Comparison of ENCODE assay signal across 14 cellular contexts in the genomic region with DNA sequence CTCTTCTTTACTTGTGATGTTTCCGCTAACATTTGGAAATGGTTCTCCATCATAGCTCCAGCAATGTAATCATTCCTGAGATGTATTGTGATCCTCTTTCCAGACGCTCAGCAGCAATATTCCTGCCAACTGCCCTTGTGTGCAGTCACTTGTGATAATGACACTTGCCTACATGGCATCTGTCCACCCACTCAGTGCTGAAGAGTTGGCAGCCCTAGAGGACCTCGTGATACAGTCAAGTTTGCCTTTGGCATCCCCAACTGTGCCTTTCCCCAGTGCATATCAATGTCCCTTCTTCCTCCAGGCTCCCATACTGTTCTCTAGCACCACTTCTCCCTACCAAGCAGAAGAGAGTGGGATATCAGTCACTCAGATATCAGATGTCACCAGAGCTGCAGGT.
A peak's percentile ranks its signal among the peaks of the same experiment; 100 is the strongest.
DNase-seq lines count a peak whose midpoint lies in the region; ATAC-seq, FAIRE-seq and TF ChIP-seq lines count a peak whose summit lies in the region.
"Had no signal": no experiment of that assay in that cellular context is flagged by ENCODE, and none has a peak within 500 bp of the region (broad histone marks: within the 10 kb centered on the region; RNA-seq: fewer than 3 reads in every experiment).

No MANE protein-coding gene starts in this region.

- no peak for TF ChIP-seq POLR2A in GM12878 (IDR thresholded peaks at IDR 0.05; ENCODE audit: low read depth, low read length)

- H3K4me3 Mint-ChIP-seq in WTC11, result no peak overlapping the region
- H3K4me3 Mint-ChIP-seq: activated CD4-positive, alpha-beta T cell treated with anti-CD3 and anti-CD28 coated beads for 36 hours had no signal

- H3K79me2 ChIP-seq in SK-N-SH (ENCODE audit: insufficient read depth), result peaks cover 33% of the 10 kb centered on the region
- no peaks in the 10 kb centered on the region for H3K79me2 ChIP-seq in GM12878 (ENCODE audit: control insufficient read depth, insufficient read depth, low read length)

- SMC1A ChIA-PET in GM12878 (lab: Charles Lee; ENCODE audit: uncharacterized antibody, unreplicated experiment), result no interaction called here

- CTCF ChIA-PET in SK-N-SH (lab: Yijun Ruan, JAX) (interaction anchor here (0.8 to 3.2 kb wide), 2 partner anchors 41 to 55 kb away, joined by 3 to 16 read pairs; no protein-coding TSS in a partner anchor), GM12878 (lab: Yijun Ruan, JAX) (no interaction called here), WTC11 (lab: Charles Lee) (interaction anchor here (1.7 to 4.7 kb wide), 2 partner anchors 41 to 65 kb away, joined by 4 to 25 read pairs; a partner anchor contains a TSS)

- H3K4me3 ChIP-seq in SK-N-SH (ENCODE audit: low read depth in 2 of 2, low read length in 1 of 2), result no peak overlapping the region
- H3K4me3 ChIP-seq in GM12878, result no peak overlapping the region
- H3K4me3 ChIP-seq: MG63, pancreas had no signal

- H3K27me3 ChIP-seq in SK-N-SH (ENCODE audit: insufficient read depth) (no peaks in the 10 kb centered on the region), GM12878 (replicated peaks in 1 of 2; ENCODE audit: control insufficient read depth in 2 of 2, insufficient read depth in 2 of 2, low read length in 1 of 2) (no peaks in the 10 kb centered on the region)
- H3K27me3 ChIP-seq: MG63, pancreas had no signal

- H4K20me1 ChIP-seq in SK-N-SH (ENCODE audit: insufficient read depth) (no peaks in the 10 kb centered on the region), GM12878 (ENCODE audit: control insufficient read depth, insufficient read depth) (no peaks in the 10 kb centered on the region)

- no peaks in the 10 kb centered on the region for H3K9me3 ChIP-seq in SK-N-SH
- no peaks in the 10 kb centered on the region for H3K9me3 ChIP-seq in GM12878 (replicated peaks; ENCODE audit: control insufficient read depth, insufficient read depth, low read length)
- H3K9me3 ChIP-seq: MG63, pancreas had no signal

- no peaks in the 10 kb centered on the region for H3K27me3 Mint-ChIP-seq in WTC11 (ENCODE audit: low read depth)
- H3K27me3 Mint-ChIP-seq: activated CD4-positive, alpha-beta T cell treated with anti-CD3 and anti-CD28 coated beads for 36 hours had no signal

- whole genome bisulfite sequencing in SK-N-SH (ENCODE audit: low lambda C conversion rate), result 96% methylated on average over 3 of the region's 3 CpGs
- WGBS in GM12878 (ENCODE audit: insufficient coverage, insufficient replicate concordance, low lambda C conversion rate, missing lambda C conversion rate), result 36% methylated on average over 3 of the region's 3 CpGs

- H3K27ac ChIP-seq in SK-N-SH (ENCODE audit: low read depth in 2 of 2, low read length in 1 of 2) (no peak overlapping the region), GM12878 (ENCODE audit: control insufficient read depth, insufficient read depth) (no peak overlapping the region)
- H3K27ac ChIP-seq: pancreas had no signal

- TF ChIP-seq RAD21 in SK-N-SH (IDR thresholded peaks at IDR 0.05; ENCODE audit: low read length) (no peak), GM12878 (IDR thresholded peaks at IDR 0.05; ENCODE audit: insufficient read depth, low read depth, low read length) (no peak)

- H3K9ac ChIP-seq in SK-N-SH, result no peak overlapping the region
- H3K9ac ChIP-seq in GM12878 (ENCODE audit: control insufficient read depth, insufficient read depth, low read length), result no peak overlapping the region

- no peak overlapping the region for H3K27ac Mint-ChIP-seq in WTC11
- H3K27ac Mint-ChIP-seq: activated CD4-positive, alpha-beta T cell treated with anti-CD3 and anti-CD28 coated beads for 36 hours had no signal

- H3F3A ChIP-seq in SK-N-SH (replicated peaks; ENCODE audit: insufficient read depth), result peaks cover 6% of the 10 kb centered on the region

- BruUV-seq in GM12878 (replicated peaks; lab: Mats Ljungman, UMichigan), result no TSS peak

- RAD21 ChIA-PET in GM12878 (lab: Charles Lee; ENCODE audit: unreplicated experiment), result no interaction called here

- intact Hi-C loops in GM12878 (cut with micrococcal nuclease; ENCODE audit: unreplicated experiment), result no loop called here

- H2AFZ ChIP-seq in SK-N-SH (ENCODE audit: low read depth), result no peak overlapping the region
- H2AFZ ChIP-seq in GM12878 (ENCODE audit: control insufficient read depth, low read depth, low read length), result no peak overlapping the region

- H3K4me1 ChIP-seq in SK-N-SH (ENCODE audit: control insufficient read depth in 1 of 2, insufficient read depth in 2 of 2, low read depth in 1 of 2, low read length in 1 of 2) (peaks cover 0 to 5% of the 10 kb centered on the region in 2 experiments; a peak in 2 of 4 replicates), GM12878 (ENCODE audit: control insufficient read depth, insufficient read depth, low read length) (no peaks in the 10 kb centered on the region)
- H3K4me1 ChIP-seq: pancreas had no signal

- TF ChIP-seq CTCF in SK-N-SH (IDR thresholded peaks at IDR 0.05) (no peak), GM12878 (IDR thresholded peaks at IDR 0.05 in 2 of 3, conservative IDR thresholded peaks at IDR 0.05 in 1 of 3; ENCODE audit: control insufficient read depth in 2 of 3, extremely low read depth in 1 of 3, insufficient read depth in 1 of 3, low read depth in 3 of 3, low read length in 3 of 3) (no peak), WTC11 (IDR thresholded peaks at IDR 0.05) (no peak)

- no peak for ATAC-seq in SK-N-SH treated with all-trans-retinoic acid at 6 μM for 48 hours
- no peak for ATAC-seq in GM12878
- ATAC-seq in WTC11, result no peak
- ATAC-seq in HG03097 (IDR thresholded peaks at IDR 0.05; ENCODE audit: low FRiP score, unreplicated experiment), result no peak
- ATAC-seq: activated CD4-positive, alpha-beta T cell treated with anti-CD3 and anti-CD28 coated beads for 36 hours; pancreas had no signal

- H3K36me3 ChIP-seq in SK-N-SH (replicated peaks in 1 of 2; ENCODE audit: control insufficient read depth in 1 of 2, insufficient read depth in 2 of 2, low read length in 1 of 2) (peaks cover 0 to 70% of the 10 kb centered on the region in 2 experiments), GM12878 (ENCODE audit: control insufficient read depth in 2 of 2, insufficient read depth in 2 of 2, low read length in 1 of 2) (no peaks in the 10 kb centered on the region)
- H3K36me3 ChIP-seq: pancreas had no signal

- no peak for FAIRE-seq in GM12878 (lab: Jason Lieb, UNC)
- FAIRE-seq: pancreas had no signal

- POLR2A ChIA-PET in SK-N-SH (lab: Yijun Ruan, JAX) (no interaction called here), GM12878 (lab: Charles Lee) (no interaction called here), WTC11 (lab: Charles Lee) (interaction anchor here (0.6 kb wide), 1 partner anchor 17 kb away, joined by 7 read pairs; no protein-coding TSS in a partner anchor)

- H3K36me3 Mint-ChIP-seq in WTC11, result no peaks in the 10 kb centered on the region

- in situ Hi-C loops in GM12878 (cut with MboI), result no loop called here

- H3K9me2 ChIP-seq in SK-N-SH, result no peaks in the 10 kb centered on the region

- H3K4me1 Mint-ChIP-seq in WTC11, result peaks cover 40% of the 10 kb centered on the region

- no peaks in the 10 kb centered on the region for H3K9me3 Mint-ChIP-seq in WTC11

- DNase-seq in SK-N-SH (no peak), GM12878 (ENCODE audit: low read depth, low spot score) (no peak), left kidney (ENCODE audit: low read depth, low spot score) (peak; percentile 76), superior temporal gyrus (ENCODE audit: extremely low spot score) (peak; percentile 34), WTC11 (ENCODE audit: low spot score) (no peak)
- DNase-seq in activated CD4-positive, alpha-beta T cell treated with anti-CD3 and anti-CD28 coated beads for 4 hours, result no peak
- DNase-seq: ACHN; activated CD4-positive, alpha-beta T cell treated with anti-CD3 and anti-CD28 coated beads for 36 hours; MG63; NCI-H526 treated with DMSO at 0.1 percent for 48 hours; pancreas; RPMI8226 had no signal

- no peak for TF ChIP-seq EP300 in SK-N-SH (IDR thresholded peaks at IDR 0.05; ENCODE audit: borderline replicate concordance in 1 of 2, low read depth in 1 of 2, low read length in 1 of 2)
- TF ChIP-seq EP300 in GM12878 (IDR thresholded peaks at IDR 0.05; ENCODE audit: borderline replicate concordance in 1 of 2, control insufficient read depth in 1 of 2, low read depth in 2 of 2, low read length in 2 of 2), result no peak

- H3K4me2 ChIP-seq in SK-N-SH (no peak overlapping the region), GM12878 (ENCODE audit: control insufficient read depth, insufficient read depth) (no peak overlapping the region)

TF ChIP-seq in SK-N-SH, 30 proteins besides CTCF, POLR2A, EP300 and RAD21 (continues in another document):
- no peak for TF ChIP-seq MEF2A (IDR thresholded peaks at IDR 0.05; ENCODE audit: borderline replicate concordance, low read depth)

TF ChIP-seq in GM12878, 131 proteins besides CTCF, POLR2A, EP300 and RAD21 (continues in another document):
- TF ChIP-seq, protein P1, sequence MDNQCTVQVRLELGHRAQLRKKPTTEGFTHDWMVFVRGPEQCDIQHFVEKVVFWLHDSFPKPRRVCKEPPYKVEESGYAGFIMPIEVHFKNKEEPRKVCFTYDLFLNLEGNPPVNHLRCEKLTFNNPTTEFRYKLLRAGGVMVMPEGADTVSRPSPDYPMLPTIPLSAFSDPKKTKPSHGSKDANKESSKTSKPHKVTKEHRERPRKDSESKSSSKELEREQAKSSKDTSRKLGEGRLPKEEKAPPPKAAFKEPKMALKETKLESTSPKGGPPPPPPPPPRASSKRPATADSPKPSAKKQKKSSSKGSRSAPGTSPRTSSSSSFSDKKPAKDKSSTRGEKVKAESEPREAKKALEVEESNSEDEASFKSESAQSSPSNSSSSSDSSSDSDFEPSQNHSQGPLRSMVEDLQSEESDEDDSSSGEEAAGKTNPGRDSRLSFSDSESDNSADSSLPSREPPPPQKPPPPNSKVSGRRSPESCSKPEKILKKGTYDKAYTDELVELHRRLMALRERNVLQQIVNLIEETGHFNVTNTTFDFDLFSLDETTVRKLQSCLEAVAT (IDR thresholded peaks at IDR 0.05), result no peak
- TF ChIP-seq BHLHE40 (IDR thresholded peaks at IDR 0.05; ENCODE audit: borderline replicate concordance in 1 of 2, low read depth in 2 of 2, low read length in 1 of 2), result no peak

TF ChIP-seq in WTC11, 78 proteins besides CTCF, POLR2A, EP300 and RAD21 (continues in another document):
- TF ChIP-seq, protein P2, sequence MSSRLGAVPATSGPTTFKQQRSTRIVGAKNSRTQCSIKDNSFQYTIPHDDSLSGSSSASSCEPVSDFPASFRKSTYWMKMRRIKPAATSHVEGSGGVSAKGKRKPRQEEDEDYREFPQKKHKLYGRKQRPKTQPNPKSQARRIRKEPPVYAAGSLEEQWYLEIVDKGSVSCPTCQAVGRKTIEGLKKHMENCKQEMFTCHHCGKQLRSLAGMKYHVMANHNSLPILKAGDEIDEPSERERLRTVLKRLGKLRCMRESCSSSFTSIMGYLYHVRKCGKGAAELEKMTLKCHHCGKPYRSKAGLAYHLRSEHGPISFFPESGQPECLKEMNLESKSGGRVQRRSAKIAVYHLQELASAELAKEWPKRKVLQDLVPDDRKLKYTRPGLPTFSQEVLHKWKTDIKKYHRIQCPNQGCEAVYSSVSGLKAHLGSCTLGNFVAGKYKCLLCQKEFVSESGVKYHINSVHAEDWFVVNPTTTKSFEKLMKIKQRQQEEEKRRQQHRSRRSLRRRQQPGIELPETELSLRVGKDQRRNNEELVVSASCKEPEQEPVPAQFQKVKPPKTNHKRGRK (CRISPR knock-in tag; IDR thresholded peaks at IDR 0.05; ENCODE audit: borderline replicate concordance), result no peak
- no peak for TF ChIP-seq RELA (CRISPR knock-in tag; IDR thresholded peaks at IDR 0.05; ENCODE audit: borderline replicate concordance)
- TF ChIP-seq SP1 (CRISPR knock-in tag; conservative IDR thresholded peaks at IDR 0.05), result no peak
- no peak for TF ChIP-seq CBFB (CRISPR knock-in tag; IDR thresholded peaks at IDR 0.05; ENCODE audit: low read depth)

Comparison
In these comparisons a context has a peak if more than half of its experiments do, and no peak if none do; other contexts are left out.
1. DNase-seq: peak in left kidney (single experiment) and superior temporal gyrus (single experiment); none in SK-N-SH (single experiment), GM12878 (single experiment), activated CD4-positive, alpha-beta T cell treated with anti-CD3 and anti-CD28 coated beads for 4 hours (0 of 2) and WTC11 (single experiment).